ENCODE assay signal across 12 cellular contexts in genomic region chr16:1993731-1994131, GRCh38. TPM values are rescaled to one million over a fixed set of nuclear protein-coding genes. Genes with fewer than 3 reads are reported as not detected.
A peak's percentile ranks its signal among the peaks of the same experiment; 100 is the strongest.
DNase-seq lines count a peak whose midpoint lies in the region; ATAC-seq and TF ChIP-seq lines count a peak whose summit lies in the region.
"Had no signal": no experiment of that assay in that cellular context is flagged by ENCODE, and none has a peak within 500 bp of the region (broad histone marks: within the 10 kb centered on the region; RNA-seq: fewer than 3 reads in every experiment).

No MANE protein-coding gene starts in this region.

- POLR2A ChIA-PET in Panc1 (lab: Charles Lee) = no interaction called here

- in situ Hi-C loops in Panc1 (cut with HindIII; ENCODE audit: low pct_unique_long_range_greater_than_20kb, low sequenced_read_pairs) = no loop called here

- WGBS in adrenal gland, 4 donors = 50 to 69% (median 65%) methylated on average over 1 to 2 of the region's 2 CpGs

- H3K9me3 ChIP-seq in Panc1 (ENCODE audit: control insufficient read depth, insufficient read depth, low read depth, low read length) (no peaks in the 10 kb centered on the region), adrenal gland (replicated peaks in 1 of 3) (no peaks in the 10 kb centered on the region)
- H3K9me3 ChIP-seq: body of pancreas, heart right ventricle, ovary had no signal

- DNase-seq in COLO668 (lab: John Stamatoyannopoulos, UW; ENCODE audit: unreplicated experiment) (peak; percentile 60), Panc1 (ENCODE audit: low read depth, low spot score) (no peak), foreskin fibroblast (peak; percentile 45 to 65), adrenal gland (no peak), ecto neural progenitor cell (ENCODE audit: low spot score) (no peak), caudate nucleus (lab: John Stamatoyannopoulos, UW) (no peak)
- DNase-seq: body of pancreas, NCI-H1930 had no signal

- H3K4me3 ChIP-seq in Panc1 (ENCODE audit: low read depth in 2 of 2, low read length in 2 of 2) = no peak overlapping the region
- no peak overlapping the region for H3K4me3 ChIP-seq in foreskin fibroblast (ENCODE audit: low read depth in 1 of 2, low read length in 2 of 2)
- no peak overlapping the region for H3K4me3 ChIP-seq in adrenal gland
- H3K4me3 ChIP-seq: body of pancreas, heart right ventricle, ovary had no signal

- no peaks in the 10 kb centered on the region for H3K36me3 ChIP-seq in Panc1 (ENCODE audit: control insufficient read depth, insufficient read depth, low read length)
- peaks cover 0 to 9% of the 10 kb centered on the region in 2 donors for H3K36me3 ChIP-seq in adrenal gland (replicated peaks in 1 of 2)
- H3K36me3 ChIP-seq: ovary had no signal

- H3K4me1 ChIP-seq in Panc1 (ENCODE audit: control insufficient read depth, insufficient read depth, low read length) (peaks cover 13% of the 10 kb centered on the region; the same call in 1 of the 2 replicates), adrenal gland (replicated peaks in 1 of 2) (peaks cover 4 to 42% of the 10 kb centered on the region in 2 donors)

- no peaks in the 10 kb centered on the region for H3K27me3 ChIP-seq in Panc1 (ENCODE audit: control insufficient read depth, insufficient read depth, low read length)
- peaks cover 22% of the 10 kb centered on the region for H3K27me3 ChIP-seq in adrenal gland
- H3K27me3 ChIP-seq: ovary had no signal

- H3K27ac ChIP-seq in 22Rv1 (peak overlapping the region; percentile 78), Panc1 (ENCODE audit: low read length) (no peak overlapping the region), adrenal gland (no peak overlapping the region), caudate nucleus (ENCODE audit: low read depth, low read length) (no peak overlapping the region)
- H3K27ac ChIP-seq: body of pancreas, heart right ventricle, ovary had no signal

- ATAC-seq in Panc1 (peak; percentile 11), HG03039 (IDR thresholded peaks at IDR 0.05; ENCODE audit: unreplicated experiment) (no peak)
- ATAC-seq: body of pancreas had no signal

- no peak for TF ChIP-seq CTCF in 22Rv1 (IDR thresholded peaks at IDR 0.05)
- no peak for TF ChIP-seq CTCF in Panc1 (IDR thresholded peaks at IDR 0.05)
- TF ChIP-seq CTCF in foreskin fibroblast (IDR thresholded peaks at IDR 0.05; ENCODE audit: low read depth, low read length) = no peak
- no peak for TF ChIP-seq CTCF in adrenal gland (IDR thresholded peaks at IDR 0.05)

- CTCF ChIA-PET in Panc1 (lab: Charles Lee) = no interaction called here

- intact Hi-C loops in Panc1 (cut with micrococcal nuclease; ENCODE audit: unreplicated experiment) (no loop called here), adrenal gland (cut with DNase I) (no loop called here)

- no TSS peak for BruUV-seq in Panc1 (replicated peaks; lab: Mats Ljungman, UMichigan)

- TF ChIP-seq POLR2A in adrenal gland (IDR thresholded peaks at IDR 0.05) = no peak

RNA-seq across cellular contexts. Expression of gene SYNGR3, which starts 4.0 kb away (rescaled TPM):
- total RNA-seq in Panc1 (2021; ENCODE audit: unreplicated experiment) = 15.2 TPM
- 35.6 TPM for polyA plus RNA-seq in Panc1 (2012; ENCODE audit: insufficient read length)
- 10 to 100 TPM in 1 of 8 donors, 1 to 10 TPM in 2, under 1 TPM in 3, not detected in 2; 0.54 to 10.9 (median 1.7) TPM for total RNA-seq in adrenal gland
- polyA plus RNA-seq in adrenal gland = 1 to 10 TPM; 3.2 to 5.2 (median 4.4) TPM

RNA-seq across cellular contexts. Expression of gene GFER, which starts 9.7 kb away (rescaled TPM):
- 49.2 TPM for total RNA-seq in Panc1 (2021; ENCODE audit: unreplicated experiment)
- 71.8 TPM for polyA plus RNA-seq in Panc1 (2012; ENCODE audit: insufficient read length)
- total RNA-seq in adrenal gland = 10 to 100 TPM; 16.4 to 37.6 (median 27.8) TPM
- 10 to 100 TPM; 17.4 to 60.8 (median 54.4) TPM for polyA plus RNA-seq in adrenal gland

RNA-seq across cellular contexts. Expression of gene NOXO1, which starts 12.5 kb away (rescaled TPM):
- total RNA-seq in Panc1 (2021; ENCODE audit: unreplicated experiment) (4.0 TPM), adrenal gland (under 1 TPM in 2 of 8 donors, not detected in 6; 0.47 to 0.53 TPM)
- polyA plus RNA-seq in Panc1 (2012; ENCODE audit: insufficient read length) = 2.3 TPM
- polyA plus RNA-seq in adrenal gland = 1 to 10 TPM in 2 of 3 donors, not detected in 1; 1.3 to 3.3 TPM
- total RNA-seq: body of pancreas, heart right ventricle had no signal

RNA-seq across cellular contexts. Expression of gene ZNF598, which starts 15.9 kb away (rescaled TPM):
- total RNA-seq in Panc1 (2021; ENCODE audit: unreplicated experiment) (85.7 TPM), adrenal gland (10 to 100 TPM; 17.3 to 36.6 (median 29.0) TPM)
- 64.6 TPM for polyA plus RNA-seq in Panc1 (2012; ENCODE audit: insufficient read length)
- 10 to 100 TPM in 2 of 3 donors, 1 to 10 TPM in 1; 8.3 to 51.5 (median 37.9) TPM for polyA plus RNA-seq in adrenal gland

RNA-seq across cellular contexts. Expression of gene TBL3, which starts 21.9 kb away (rescaled TPM):
- total RNA-seq in Panc1 (2021; ENCODE audit: unreplicated experiment) (42.4 TPM), adrenal gland (100 to 1,000 TPM in 1 of 8 donors, 10 to 100 TPM in 7; 22.3 to 137 (median 36.2) TPM)
- 72.9 TPM for polyA plus RNA-seq in Panc1 (2012; ENCODE audit: insufficient read length)
- polyA plus RNA-seq in adrenal gland = 100 to 1,000 TPM in 2 of 3 donors, 10 to 100 TPM in 1; 10.8 to 106 (median 105) TPM

Comparison
In these comparisons a context has a peak if more than half of its experiments do, and no peak if none do; other contexts are left out.
1. DNase-seq: peak in COLO668 (single experiment) and foreskin fibroblast (2 of 2); none in Panc1 (single experiment), adrenal gland (0 of 7), ecto neural progenitor cell (single experiment) and caudate nucleus (0 of 61).